ENCODE assay signal across 13 cellular contexts in the genomic region with DNA sequence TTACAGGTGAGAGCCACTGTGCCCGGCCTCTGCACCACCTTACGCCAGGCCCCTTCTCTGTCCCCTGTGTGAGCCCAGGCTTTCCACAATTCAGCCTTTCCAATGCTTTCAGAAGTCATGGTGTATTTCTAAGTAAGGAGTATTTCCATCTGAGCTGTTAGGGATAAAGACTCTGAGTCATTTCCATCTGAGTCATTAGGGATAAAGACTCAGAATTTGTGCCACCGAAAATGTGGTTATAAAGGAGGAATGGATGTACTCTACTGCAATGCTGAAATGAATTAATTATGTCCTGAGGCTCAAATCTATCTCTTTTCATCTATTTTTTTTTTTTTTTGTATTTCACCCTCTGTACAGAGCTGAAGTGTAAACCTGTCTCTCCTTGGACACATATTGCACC.
A peak's percentile ranks its signal among the peaks of the same experiment; 100 is the strongest.
DNase-seq lines count a peak whose midpoint lies in the region; ATAC-seq, FAIRE-seq and TF ChIP-seq lines count a peak whose summit lies in the region.
"Had no signal": no experiment of that assay in that cellular context is flagged by ENCODE, and none has a peak within 500 bp of the region (broad histone marks: within the 10 kb centered on the region; RNA-seq: fewer than 3 reads in every experiment).

No MANE protein-coding gene starts in this region.

- no peak for TF ChIP-seq CTCF in astrocyte of the spinal cord (IDR thresholded peaks at IDR 0.05; ENCODE audit: low read depth, low read length)

- peak; percentile 91 for FAIRE-seq in RCC 7860 (lab: Jason Lieb, UNC)

- no peak for ATAC-seq in stimulated activated effector memory CD8-positive, alpha-beta T cell treated with anti-CD3 and anti-CD28 coated beads, Interleukin-12 subunit alpha, Interleukin-12 subunit beta, amount 100 ng/mL, for 72 hours

- peak overlapping the region; percentile 98 for H3K27ac Mint-ChIP-seq in activated naive CD4-positive, alpha-beta T cell treated with anti-CD3 and anti-CD28 coated beads, Interleukin-2, amount 10 ng/mL, durations not matched to agents 7 days and 5 days
- H3K27ac Mint-ChIP-seq in stimulated activated effector memory CD8-positive, alpha-beta T cell treated with anti-CD3 and anti-CD28 coated beads, Interleukin-12 subunit alpha, Interleukin-12 subunit beta, amount 100 ng/mL, for 72 hours = peak overlapping the region; percentile 41
- H3K27ac Mint-ChIP-seq: brain had no signal

- no peaks in the 10 kb centered on the region for H3K9me3 Mint-ChIP-seq in activated naive CD4-positive, alpha-beta T cell treated with anti-CD3 and anti-CD28 coated beads, Interleukin-2, amount 10 ng/mL, durations not matched to agents 7 days and 5 days
- no peaks in the 10 kb centered on the region for H3K9me3 Mint-ChIP-seq in stimulated activated effector memory CD8-positive, alpha-beta T cell treated with anti-CD3 and anti-CD28 coated beads, Interleukin-12 subunit alpha, Interleukin-12 subunit beta, amount 100 ng/mL, for 72 hours
- H3K9me3 Mint-ChIP-seq: brain had no signal

- no peak overlapping the region for H3K4me3 ChIP-seq in astrocyte of the spinal cord (ENCODE audit: low read depth, low read length)
- H3K4me3 ChIP-seq: lung had no signal

- no peak for DNase-seq in activated naive CD4-positive, alpha-beta T cell treated with anti-CD3 and anti-CD28 coated beads, Interleukin-2, amount 10 ng/mL, durations not matched to agents 7 days and 5 days
- no peak for DNase-seq in activated naive CD4-positive, alpha-beta T cell treated with Interleukin-2 at 50 U/mL for 16 hours
- DNase-seq in RCC 7860 (ENCODE audit: low spot score) (peak; percentile 68), astrocyte of the spinal cord (ENCODE audit: low read depth, low spot score) (peak; percentile 66), NCI-H2196 (lab: John Stamatoyannopoulos, UW; ENCODE audit: unreplicated experiment) (no peak), DMS79 treated with DMSO at 0.1 percent for 48 hours (lab: John Stamatoyannopoulos, UW) (no peak), LoVo (ENCODE audit: low spot score) (no peak)
- DNase-seq in stimulated activated effector memory CD8-positive, alpha-beta T cell treated with anti-CD3 and anti-CD28 coated beads, Interleukin-12 subunit alpha, Interleukin-12 subunit beta, amount 100 ng/mL, for 72 hours (ENCODE audit: low spot score in 2 of 2) = no peak
- DNase-seq: erythroblast, NCI-H2107, T1000 had no signal

- H3K36me3 Mint-ChIP-seq in activated naive CD4-positive, alpha-beta T cell treated with anti-CD3 and anti-CD28 coated beads, Interleukin-2, amount 10 ng/mL, durations not matched to agents 7 days and 5 days = peaks cover 9% of the 10 kb centered on the region
- no peaks in the 10 kb centered on the region for H3K36me3 Mint-ChIP-seq in stimulated activated effector memory CD8-positive, alpha-beta T cell treated with anti-CD3 and anti-CD28 coated beads, Interleukin-12 subunit alpha, Interleukin-12 subunit beta, amount 100 ng/mL, for 72 hours
- H3K36me3 Mint-ChIP-seq: brain had no signal

- peaks cover 58% of the 10 kb centered on the region for H3K4me1 Mint-ChIP-seq in activated naive CD4-positive, alpha-beta T cell treated with anti-CD3 and anti-CD28 coated beads, Interleukin-2, amount 10 ng/mL, durations not matched to agents 7 days and 5 days
- peaks cover 43% of the 10 kb centered on the region for H3K4me1 Mint-ChIP-seq in stimulated activated effector memory CD8-positive, alpha-beta T cell treated with anti-CD3 and anti-CD28 coated beads, Interleukin-12 subunit alpha, Interleukin-12 subunit beta, amount 100 ng/mL, for 72 hours
- H3K4me1 Mint-ChIP-seq: brain had no signal

- in situ Hi-C loops in astrocyte of the spinal cord (cut with HindIII; ENCODE audit: low sequenced_read_pairs) = no loop called here

- CTCF ChIA-PET in activated naive CD4-positive, alpha-beta T cell treated with anti-CD3 and anti-CD28 coated beads, Interleukin-2, amount 10 ng/mL, durations not matched to agents 7 days and 5 days (lab: Charles Lee) = no interaction called here

- H3K4me3 Mint-ChIP-seq in activated naive CD4-positive, alpha-beta T cell treated with anti-CD3 and anti-CD28 coated beads, Interleukin-2, amount 10 ng/mL, durations not matched to agents 7 days and 5 days = peak overlapping the region; percentile 80
- H3K4me3 Mint-ChIP-seq in stimulated activated effector memory CD8-positive, alpha-beta T cell treated with anti-CD3 and anti-CD28 coated beads, Interleukin-12 subunit alpha, Interleukin-12 subunit beta, amount 100 ng/mL, for 72 hours = peak overlapping the region; percentile 54
- H3K4me3 Mint-ChIP-seq: brain had no signal

- H3K27me3 Mint-ChIP-seq in activated naive CD4-positive, alpha-beta T cell treated with anti-CD3 and anti-CD28 coated beads, Interleukin-2, amount 10 ng/mL, durations not matched to agents 7 days and 5 days = peaks cover 10% of the 10 kb centered on the region

Comparison
In these comparisons a context has a peak if more than half of its experiments do, and no peak if none do; other contexts are left out.
1. DNase-seq: peak in RCC 7860 (single experiment) and astrocyte of the spinal cord (single experiment); none in activated naive CD4-positive, alpha-beta T cell treated with anti-CD3 and anti-CD28 coated beads, Interleukin-2, amount 10 ng/mL, durations not matched to agents 7 days and 5 days (single experiment), activated naive CD4-positive, alpha-beta T cell treated with Interleukin-2 at 50 U/mL for 16 hours (single experiment), stimulated activated effector memory CD8-positive, alpha-beta T cell treated with anti-CD3 and anti-CD28 coated beads, Interleukin-12 subunit alpha, Interleukin-12 subunit beta, amount 100 ng/mL, for 72 hours (0 of 2), NCI-H2196 (single experiment), DMS79 treated with DMSO at 0.1 percent for 48 hours (single experiment) and LoVo (single experiment).